ENCODE assay signal across 21 cellular contexts in genomic region chr9:129587487-129588262, GRCh38. TPM values are rescaled to one million over a fixed set of nuclear protein-coding genes. Genes with fewer than 3 reads are reported as not detected.
DNase-seq lines count a peak whose midpoint lies in the region; ATAC-seq and TF ChIP-seq lines count a peak whose summit lies in the region.
"Had no signal": no experiment of that assay in that cellular context is flagged by ENCODE, and none has a peak within 500 bp of the region (broad histone marks: within the 10 kb centered on the region; RNA-seq: fewer than 3 reads in every experiment).

No MANE protein-coding gene starts in this region.

- no peak overlapping the region for H2AK5ac ChIP-seq in mesendoderm (ENCODE audit: low read length)

- no peak overlapping the region for H3K18ac ChIP-seq in mesendoderm (ENCODE audit: low read length)

- no peaks in the 10 kb centered on the region for H3K9me3 ChIP-seq in upper lobe of right lung
- H3K9me3 ChIP-seq: heart right ventricle had no signal

- H3K27ac Mint-ChIP-seq in activated CD8-positive, alpha-beta T cell treated with anti-CD3 and anti-CD28 coated beads, Interleukin-2, amount 10 ng/mL, durations not matched to agents 7 days and 5 days = peak overlapping the region; percentile 93
- no peak overlapping the region for H3K27ac Mint-ChIP-seq in activated CD8-positive, alpha-beta T cell treated with anti-CD3 and anti-CD28 coated beads for 36 hours
- peak overlapping the region; percentile 24 for H3K27ac Mint-ChIP-seq in activated T-helper 17 cell treated with anti-CD3 and anti-CD28 coated beads, Interleukin-2, amount 50 U/mL, for 72 hours
- peak overlapping the region; percentile 49 for H3K27ac Mint-ChIP-seq in stimulated activated effector memory CD8-positive, alpha-beta T cell treated with anti-CD3 and anti-CD28 coated beads, Interleukin-12 subunit alpha, Interleukin-12 subunit beta, amount 100 ng/mL, for 72 hours

- peaks cover 57% of the 10 kb centered on the region for H3K4me1 Mint-ChIP-seq in activated CD8-positive, alpha-beta T cell treated with anti-CD3 and anti-CD28 coated beads, Interleukin-2, amount 10 ng/mL, durations not matched to agents 7 days and 5 days (ENCODE audit: low read depth)
- peaks cover 39% of the 10 kb centered on the region for H3K4me1 Mint-ChIP-seq in activated CD8-positive, alpha-beta T cell treated with anti-CD3 and anti-CD28 coated beads for 36 hours (ENCODE audit: low read depth)
- peaks cover 28% of the 10 kb centered on the region for H3K4me1 Mint-ChIP-seq in activated T-helper 17 cell treated with anti-CD3 and anti-CD28 coated beads, Interleukin-2, amount 50 U/mL, for 72 hours
- H3K4me1 Mint-ChIP-seq in stimulated activated effector memory CD8-positive, alpha-beta T cell treated with anti-CD3 and anti-CD28 coated beads, Interleukin-12 subunit alpha, Interleukin-12 subunit beta, amount 100 ng/mL, for 72 hours = peaks cover 43% of the 10 kb centered on the region

- H2BK5ac ChIP-seq in mesendoderm (ENCODE audit: low read length) = no peak overlapping the region

- H4K5ac ChIP-seq in mesendoderm (ENCODE audit: low read length) = no peak overlapping the region

- CTCF ChIA-PET in activated CD8-positive, alpha-beta T cell treated with anti-CD3 and anti-CD28 coated beads, Interleukin-2, amount 10 ng/mL, durations not matched to agents 7 days and 5 days (lab: Charles Lee) = interaction anchor here (0.8 to 2.3 kb wide), 9 partner anchors 8 to 456 kb away, joined by 3 to 11 read pairs (median 7); no protein-coding TSS in a partner anchor
- CTCF ChIA-PET in activated CD8-positive, alpha-beta T cell treated with anti-CD3 and anti-CD28 coated beads for 36 hours (lab: Charles Lee) = interaction anchor here (1.2 to 1.3 kb wide), 2 partner anchors 253 to 449 kb away, joined by 3 to 4 read pairs; no protein-coding TSS in a partner anchor

- H3K9ac ChIP-seq in mesendoderm (ENCODE audit: low read length) = no peak overlapping the region

- H4K8ac ChIP-seq in mesendoderm (ENCODE audit: low read depth, low read length) = no peak overlapping the region

- no peak overlapping the region for H2BK120ac ChIP-seq in mesendoderm (ENCODE audit: low read depth, low read length)

- H3K27me3 Mint-ChIP-seq in activated CD8-positive, alpha-beta T cell treated with anti-CD3 and anti-CD28 coated beads, Interleukin-2, amount 10 ng/mL, durations not matched to agents 7 days and 5 days (ENCODE audit: low read depth) = peaks cover 21% of the 10 kb centered on the region
- no peaks in the 10 kb centered on the region for H3K27me3 Mint-ChIP-seq in activated CD8-positive, alpha-beta T cell treated with anti-CD3 and anti-CD28 coated beads for 36 hours
- H3K27me3 Mint-ChIP-seq in activated T-helper 17 cell treated with anti-CD3 and anti-CD28 coated beads, Interleukin-2, amount 50 U/mL, for 72 hours = peaks cover 4% of the 10 kb centered on the region

- intact Hi-C loops in activated CD8-positive, alpha-beta T cell treated with anti-CD3 and anti-CD28 coated beads for 36 hours (cut with micrococcal nuclease) = no loop called here
- intact Hi-C loops in upper lobe of right lung (cut with DNase I) = no loop called here

- H3K27me3 ChIP-seq in mesendoderm (ENCODE audit: insufficient read depth, low read length, poor library complexity) = no peaks in the 10 kb centered on the region
- no peaks in the 10 kb centered on the region for H3K27me3 ChIP-seq in upper lobe of right lung
- H3K27me3 ChIP-seq: heart right ventricle had no signal

- no CpG with 5 or more reads among the region's 23 CpGs for WGBS in mesendoderm (ENCODE audit: extremely low coverage, insufficient coverage, low lambda C conversion rate)

- H3K4me3 ChIP-seq in mesendoderm (ENCODE audit: low read length) (no peak overlapping the region), upper lobe of right lung (no peak overlapping the region)
- H3K4me3 ChIP-seq: heart right ventricle had no signal

- H2BK15ac ChIP-seq in mesendoderm (replicated peaks; ENCODE audit: low read depth) = no peak overlapping the region

- no peak for DNase-seq in activated CD8-positive, alpha-beta T cell treated with anti-CD3 and anti-CD28 coated beads, Interleukin-2, amount 10 ng/mL, durations not matched to agents 7 days and 5 days
- no peak for DNase-seq in activated CD8-positive, alpha-beta T cell treated with anti-CD3 and anti-CD28 coated beads for 36 hours
- DNase-seq in mesendoderm (peak; percentile 53), upper lobe of right lung (no peak), NOMO-1 (lab: John Stamatoyannopoulos, UW; ENCODE audit: unreplicated experiment in 2 of 2) (no peak)
- no peak for DNase-seq in stimulated activated effector memory CD8-positive, alpha-beta T cell treated with anti-CD3 and anti-CD28 coated beads, Interleukin-12 subunit alpha, Interleukin-12 subunit beta, amount 100 ng/mL, for 72 hours (ENCODE audit: low spot score in 2 of 2)
- DNase-seq: activated T-cell treated with anti-CD3 and anti-CD28 coated beads, Interleukin-2, amount 50 U/mL, for 1 hour; amniotic stem cell; GF-D8; heart right ventricle; KBM-7; left cardiac atrium; NCI-H1105; NCI-H446; stimulated activated CD4-positive, alpha-beta T cell treated with anti-CD3 and anti-CD28 coated beads, Interleukin-2, amount 100 ng/mL, for 48 hours had no signal

- H3K4me1 ChIP-seq in mesendoderm (ENCODE audit: control insufficient read depth, low read depth, low read length) (peaks cover 6% of the 10 kb centered on the region), upper lobe of right lung (no peaks in the 10 kb centered on the region)

- no peaks in the 10 kb centered on the region for H3K36me3 Mint-ChIP-seq in activated CD8-positive, alpha-beta T cell treated with anti-CD3 and anti-CD28 coated beads, Interleukin-2, amount 10 ng/mL, durations not matched to agents 7 days and 5 days (ENCODE audit: low read depth)
- no peaks in the 10 kb centered on the region for H3K36me3 Mint-ChIP-seq in activated CD8-positive, alpha-beta T cell treated with anti-CD3 and anti-CD28 coated beads for 36 hours (ENCODE audit: low read depth)
- no peaks in the 10 kb centered on the region for H3K36me3 Mint-ChIP-seq in activated T-helper 17 cell treated with anti-CD3 and anti-CD28 coated beads, Interleukin-2, amount 50 U/mL, for 72 hours (ENCODE audit: low read depth)
- peaks cover 6% of the 10 kb centered on the region for H3K36me3 Mint-ChIP-seq in stimulated activated effector memory CD8-positive, alpha-beta T cell treated with anti-CD3 and anti-CD28 coated beads, Interleukin-12 subunit alpha, Interleukin-12 subunit beta, amount 100 ng/mL, for 72 hours

- H3K27ac ChIP-seq in mesendoderm (ENCODE audit: low read depth, low read length) (no peak overlapping the region), upper lobe of right lung (no peak overlapping the region)
- H3K27ac ChIP-seq: heart right ventricle had no signal

- H3K79me2 ChIP-seq in mesendoderm (ENCODE audit: control insufficient read depth, insufficient read depth, low read length) = no peaks in the 10 kb centered on the region

- TF ChIP-seq CTCF in activated CD8-positive, alpha-beta T cell treated with anti-CD3 and anti-CD28 coated beads for 36 hours (IDR thresholded peaks at IDR 0.05) = no peak
- no peak for TF ChIP-seq CTCF in upper lobe of right lung (IDR thresholded peaks at IDR 0.05)

- POLR2A ChIA-PET in activated CD8-positive, alpha-beta T cell treated with anti-CD3 and anti-CD28 coated beads, Interleukin-2, amount 10 ng/mL, durations not matched to agents 7 days and 5 days (lab: Charles Lee) = interaction anchor here (0.8 to 1.0 kb wide), 2 partner anchors 12 to 129 kb away, joined by 3 read pairs; no protein-coding TSS in a partner anchor
- POLR2A ChIA-PET in activated CD8-positive, alpha-beta T cell treated with anti-CD3 and anti-CD28 coated beads for 36 hours (lab: Charles Lee) = interaction anchor here (1.0 to 2.0 kb wide), 4 partner anchors 9 to 410 kb away, joined by 3 to 6 read pairs (median 4); no protein-coding TSS in a partner anchor

- no peak overlapping the region for H3K23ac ChIP-seq in mesendoderm (ENCODE audit: low read length)

- ATAC-seq in activated CD8-positive, alpha-beta T cell treated with anti-CD3 and anti-CD28 coated beads, Interleukin-2, amount 10 ng/mL, durations not matched to agents 7 days and 5 days = no peak
- ATAC-seq in activated CD8-positive, alpha-beta T cell treated with anti-CD3 and anti-CD28 coated beads for 36 hours = no peak
- no peak for ATAC-seq in activated T-helper 17 cell treated with anti-CD3 and anti-CD28 coated beads, Interleukin-2, amount 50 U/mL, for 72 hours (replicated peaks)
- ATAC-seq in stimulated activated effector memory CD8-positive, alpha-beta T cell treated with anti-CD3 and anti-CD28 coated beads, Interleukin-12 subunit alpha, Interleukin-12 subunit beta, amount 100 ng/mL, for 72 hours = no peak
- ATAC-seq in HG03439 (IDR thresholded peaks at IDR 0.05; ENCODE audit: unreplicated experiment) (no peak), upper lobe of right lung (no peak)
- ATAC-seq: activated CD4-positive, CD25-positive, alpha-beta regulatory T cell treated with anti-CD3 and anti-CD28 coated beads, Interleukin-2, amount 50 U/mL, for 24 hours; Panc1 had no signal

- H3K56ac ChIP-seq in mesendoderm (ENCODE audit: low read length) = peak overlapping the region; percentile 46

- H3K36me3 ChIP-seq in mesendoderm (ENCODE audit: control insufficient read depth, insufficient read depth, low read length) = no peaks in the 10 kb centered on the region
- no peaks in the 10 kb centered on the region for H3K36me3 ChIP-seq in upper lobe of right lung
- H3K36me3 ChIP-seq: heart right ventricle had no signal

- no peaks in the 10 kb centered on the region for H3K79me1 ChIP-seq in mesendoderm (ENCODE audit: low read length)

- no peak overlapping the region for H3K4me3 Mint-ChIP-seq in activated CD8-positive, alpha-beta T cell treated with anti-CD3 and anti-CD28 coated beads, Interleukin-2, amount 10 ng/mL, durations not matched to agents 7 days and 5 days
- no peak overlapping the region for H3K4me3 Mint-ChIP-seq in activated CD8-positive, alpha-beta T cell treated with anti-CD3 and anti-CD28 coated beads for 36 hours
- H3K4me3 Mint-ChIP-seq in activated T-helper 17 cell treated with anti-CD3 and anti-CD28 coated beads, Interleukin-2, amount 50 U/mL, for 72 hours = no peak overlapping the region
- H3K4me3 Mint-ChIP-seq in stimulated activated effector memory CD8-positive, alpha-beta T cell treated with anti-CD3 and anti-CD28 coated beads, Interleukin-12 subunit alpha, Interleukin-12 subunit beta, amount 100 ng/mL, for 72 hours = no peak overlapping the region

- H3K4me2 ChIP-seq in mesendoderm (ENCODE audit: low read length) = no peak overlapping the region

- H3K9me3 Mint-ChIP-seq in activated CD8-positive, alpha-beta T cell treated with anti-CD3 and anti-CD28 coated beads, Interleukin-2, amount 10 ng/mL, durations not matched to agents 7 days and 5 days (ENCODE audit: insufficient read depth) = no peaks in the 10 kb centered on the region
- no peaks in the 10 kb centered on the region for H3K9me3 Mint-ChIP-seq in activated CD8-positive, alpha-beta T cell treated with anti-CD3 and anti-CD28 coated beads for 36 hours
- peaks cover 4% of the 10 kb centered on the region for H3K9me3 Mint-ChIP-seq in activated T-helper 17 cell treated with anti-CD3 and anti-CD28 coated beads, Interleukin-2, amount 50 U/mL, for 72 hours
- H3K9me3 Mint-ChIP-seq in stimulated activated effector memory CD8-positive, alpha-beta T cell treated with anti-CD3 and anti-CD28 coated beads, Interleukin-12 subunit alpha, Interleukin-12 subunit beta, amount 100 ng/mL, for 72 hours = no peaks in the 10 kb centered on the region

- no peak overlapping the region for H3K4ac ChIP-seq in mesendoderm (ENCODE audit: low read depth, low read length)

RNA-seq across cellular contexts. Expression of gene C9orf50, which starts 33.2 kb away (rescaled TPM):
- not detected for total RNA-seq in activated CD8-positive, alpha-beta T cell treated with anti-CD3 and anti-CD28 coated beads, Interleukin-2, amount 10 ng/mL, durations not matched to agents 7 days and 5 days
- total RNA-seq in activated CD8-positive, alpha-beta T cell treated with anti-CD3 and anti-CD28 coated beads for 36 hours = not detected
- total RNA-seq in activated T-helper 17 cell treated with anti-CD3 and anti-CD28 coated beads, Interleukin-2, amount 50 U/mL, for 72 hours = not detected
- polyA plus RNA-seq in mesendoderm (2013, experiment 1 of 2) = not detected
- not detected for polyA plus RNA-seq in mesendoderm (2013, experiment 2 of 2)
- not detected for total RNA-seq in upper lobe of right lung
- total RNA-seq: A673, heart right ventricle, left cardiac atrium, urinary bladder had no signal
- polyA plus RNA-seq: heart right ventricle had no signal

RNA-seq across cellular contexts. Expression of gene NTMT1, which starts 38.3 kb away (rescaled TPM):
- 10 to 100 TPM; 36.2 to 39.2 TPM for total RNA-seq in activated CD8-positive, alpha-beta T cell treated with anti-CD3 and anti-CD28 coated beads, Interleukin-2, amount 10 ng/mL, durations not matched to agents 7 days and 5 days
- total RNA-seq in activated CD8-positive, alpha-beta T cell treated with anti-CD3 and anti-CD28 coated beads for 36 hours = 10 to 100 TPM; 69.5 to 74.4 TPM
- total RNA-seq in activated T-helper 17 cell treated with anti-CD3 and anti-CD28 coated beads, Interleukin-2, amount 50 U/mL, for 72 hours = 10 to 100 TPM; 27.2 to 61.1 TPM
- polyA plus RNA-seq in mesendoderm (2013, experiment 1 of 2) = 42.0 TPM
- polyA plus RNA-seq in mesendoderm (2013, experiment 2 of 2) = 43.1 TPM
- 25.6 TPM for total RNA-seq in upper lobe of right lung

RNA-seq across cellular contexts. Expression of gene ASB6, which starts 54.3 kb away (rescaled TPM):
- total RNA-seq in activated CD8-positive, alpha-beta T cell treated with anti-CD3 and anti-CD28 coated beads, Interleukin-2, amount 10 ng/mL, durations not matched to agents 7 days and 5 days = 10 to 100 TPM; 25.4 to 27.7 TPM
- 10 to 100 TPM; 16.6 TPM for total RNA-seq in activated CD8-positive, alpha-beta T cell treated with anti-CD3 and anti-CD28 coated beads for 36 hours
- 10 to 100 TPM; 12.3 to 26.4 TPM for total RNA-seq in activated T-helper 17 cell treated with anti-CD3 and anti-CD28 coated beads, Interleukin-2, amount 50 U/mL, for 72 hours
- 11.8 TPM for polyA plus RNA-seq in mesendoderm (2013, experiment 1 of 2)
- polyA plus RNA-seq in mesendoderm (2013, experiment 2 of 2) = 11.2 TPM
- 16.7 TPM for total RNA-seq in upper lobe of right lung
